ENCODE assay signal across 1 cellular context in genomic region chr14:54362759-54363437, GRCh38.
TF ChIP-seq lines count a peak whose summit lies in the region.

No MANE protein-coding gene starts in this region.

TF ChIP-seq in K562, 482 proteins besides CTCF, POLR2A, EP300 and RAD21 (continued from another document):
- TF ChIP-seq PBX2 (CRISPR knock-in tag; IDR thresholded peaks at IDR 0.05; ENCODE audit: low read depth) (no peak), PBX2 (tag; conservative IDR thresholded peaks at IDR 0.05; ENCODE audit: low read depth) (0 out of 2 replicates have a peak, but pooled peaks have one; percentile 9), ARID2 (IDR thresholded peaks at IDR 0.05) (no peak), ZNF57 (CRISPR knock-in tag; IDR thresholded peaks at IDR 0.05) (no peak), NFIX (CRISPR knock-in tag; IDR thresholded peaks at IDR 0.05; ENCODE audit: low read depth) (no peak), SRSF3 (IDR thresholded peaks at IDR 0.05; ENCODE audit: insufficient read depth, low read length) (no peak), CGGBP1 (CRISPR knock-in tag; IDR thresholded peaks at IDR 0.05) (no peak), MEIS2 (IDR thresholded peaks at IDR 0.05; ENCODE audit: partially characterized antibody) (peak; percentile 62), ZNF75A (CRISPR knock-in tag; IDR thresholded peaks at IDR 0.05) (no peak), DNMT1 (IDR thresholded peaks at IDR 0.05) (no peak)
- TF ChIP-seq, protein P1, sequence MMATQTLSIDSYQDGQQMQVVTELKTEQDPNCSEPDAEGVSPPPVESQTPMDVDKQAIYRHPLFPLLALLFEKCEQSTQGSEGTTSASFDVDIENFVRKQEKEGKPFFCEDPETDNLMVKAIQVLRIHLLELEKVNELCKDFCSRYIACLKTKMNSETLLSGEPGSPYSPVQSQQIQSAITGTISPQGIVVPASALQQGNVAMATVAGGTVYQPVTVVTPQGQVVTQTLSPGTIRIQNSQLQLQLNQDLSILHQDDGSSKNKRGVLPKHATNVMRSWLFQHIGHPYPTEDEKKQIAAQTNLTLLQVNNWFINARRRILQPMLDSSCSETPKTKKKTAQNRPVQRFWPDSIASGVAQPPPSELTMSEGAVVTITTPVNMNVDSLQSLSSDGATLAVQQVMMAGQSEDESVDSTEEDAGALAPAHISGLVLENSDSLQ (IDR thresholded peaks at IDR 0.05) = peak; percentile 47; the same call in 1 of the 2 replicates
